16 cellular contexts compared by ENCODE assay signal in genomic region chr13:105543742-105544141, GRCh38.
A peak's percentile ranks its signal among the peaks of the same experiment; 100 is the strongest.
DNase-seq lines count a peak whose midpoint lies in the region; ATAC-seq and TF ChIP-seq lines count a peak whose summit lies in the region.
"Had no signal": no experiment of that assay in that cellular context is flagged by ENCODE, and none has a peak within 500 bp of the region (broad histone marks: within the 10 kb centered on the region; RNA-seq: fewer than 3 reads in every experiment).

No MANE protein-coding gene starts in this region.

- H3K27ac Mint-ChIP-seq in HFFc6, result no peak overlapping the region
- H3K27ac Mint-ChIP-seq in activated T-helper 17 cell treated with anti-CD3 and anti-CD28 coated beads, Interleukin-2, amount 50 U/mL, for 72 hours, result no peak overlapping the region
- H3K27ac Mint-ChIP-seq: CD8-positive, alpha-beta memory T cell had no signal

- DNase-seq in GM12865 (ENCODE audit: low read depth) (peak; percentile 1), HFFc6 (no peak), fibroblast of peridontal ligament (ENCODE audit: extremely low read depth) (peak; percentile 54), cortex of kidney (lab: John Stamatoyannopoulos, UW) (no peak), H4 (ENCODE audit: low spot score) (no peak), NCI-H2171 (lab: John Stamatoyannopoulos, UW) (no peak)
- DNase-seq: CD8-positive, alpha-beta memory T cell; HCEC 1CT; NCI-H1092 treated with DMSO at 0.1 percent for 48 hours; NCI-H1694; PC-9; SK-N-SH had no signal

- TF ChIP-seq CTCF in GM12865 (IDR thresholded peaks at IDR 0.05; ENCODE audit: insufficient read depth, low read depth, low read length, missing control alignments), result no peak
- no peak for TF ChIP-seq CTCF in HFFc6 (IDR thresholded peaks at IDR 0.05)

- peak overlapping the region; percentile 8; the same call in 1 of the 2 replicates for H3K4me3 Mint-ChIP-seq in HFFc6
- H3K4me3 Mint-ChIP-seq in activated T-helper 17 cell treated with anti-CD3 and anti-CD28 coated beads, Interleukin-2, amount 50 U/mL, for 72 hours, result no peak overlapping the region
- H3K4me3 Mint-ChIP-seq: CD8-positive, alpha-beta memory T cell had no signal

- no peaks in the 10 kb centered on the region for H3K36me3 Mint-ChIP-seq in HFFc6 (ENCODE audit: low read depth)
- H3K36me3 Mint-ChIP-seq in activated T-helper 17 cell treated with anti-CD3 and anti-CD28 coated beads, Interleukin-2, amount 50 U/mL, for 72 hours (ENCODE audit: low read depth), result no peaks in the 10 kb centered on the region
- H3K36me3 Mint-ChIP-seq: CD8-positive, alpha-beta memory T cell had no signal

- peak; percentile 37 for ATAC-seq in activated T-helper 17 cell treated with anti-CD3 and anti-CD28 coated beads, Interleukin-2, amount 50 U/mL, for 72 hours (replicated peaks)
- ATAC-seq: K562, Right ventricle myocardium inferior had no signal

- peaks cover 16% of the 10 kb centered on the region; the same call in 1 of the 2 replicates for H3K4me1 Mint-ChIP-seq in HFFc6 (ENCODE audit: low read depth)
- H3K4me1 Mint-ChIP-seq in activated T-helper 17 cell treated with anti-CD3 and anti-CD28 coated beads, Interleukin-2, amount 50 U/mL, for 72 hours, result no peaks in the 10 kb centered on the region
- H3K4me1 Mint-ChIP-seq: CD8-positive, alpha-beta memory T cell had no signal

- no peaks in the 10 kb centered on the region; the same call in 1 of the 2 replicates for H3K9me3 Mint-ChIP-seq in HFFc6
- peaks cover 3% of the 10 kb centered on the region for H3K9me3 Mint-ChIP-seq in activated T-helper 17 cell treated with anti-CD3 and anti-CD28 coated beads, Interleukin-2, amount 50 U/mL, for 72 hours

- no peak overlapping the region for H3K4me3 ChIP-seq in GM12865 (ENCODE audit: low read depth, low read length)
- H3K4me3 ChIP-seq: BLaER1, K562, PC-9 had no signal

- H3K27me3 Mint-ChIP-seq in HFFc6 (ENCODE audit: insufficient read depth), result peaks cover 4% of the 10 kb centered on the region
- H3K27me3 Mint-ChIP-seq in activated T-helper 17 cell treated with anti-CD3 and anti-CD28 coated beads, Interleukin-2, amount 50 U/mL, for 72 hours, result no peaks in the 10 kb centered on the region
- H3K27me3 Mint-ChIP-seq: CD8-positive, alpha-beta memory T cell had no signal

Comparison
In these comparisons a context has a peak if more than half of its experiments do, and no peak if none do; other contexts are left out.
1. DNase-seq: peak in GM12865 (single experiment) and fibroblast of peridontal ligament (single experiment); none in HFFc6 (single experiment), cortex of kidney (single experiment), H4 (single experiment) and NCI-H2171 (single experiment).